ENCODE assay signal across 20 cellular contexts in genomic region chr4:3030551-3031356, GRCh38. TPM values are rescaled to one million over a fixed set of nuclear protein-coding genes. Genes with fewer than 3 reads are reported as not detected.
"Had no signal": no experiment of that assay in that cellular context is flagged by ENCODE, and none has a peak within 500 bp of the region (broad histone marks: within the 10 kb centered on the region; RNA-seq: fewer than 3 reads in every experiment).

No MANE protein-coding gene starts in this region.

- H3K27me3 Mint-ChIP-seq: activated CD8-positive, alpha-beta T cell treated with anti-CD3 and anti-CD28 coated beads for 36 hours; stimulated activated naive CD8-positive, alpha-beta T cell treated with anti-CD3 and anti-CD28 coated beads, Interleukin-15, amount 100 ng/mL, for 72 hours had no signal

- H3K4me1 ChIP-seq: foreskin keratinocyte had no signal

- H3K36me3 Mint-ChIP-seq: activated naive CD8-positive, alpha-beta T cell treated with anti-CD3 and anti-CD28 coated beads, Interleukin-2, amount 10 ng/mL, durations not matched to agents 7 days and 5 days; naive thymus-derived CD8-positive, alpha-beta T cell had no signal

- H3K27ac ChIP-seq: foreskin keratinocyte had no signal

- DNase-seq: activated B cell treated with CpG ODN at 0.5 μM for 24 hours; activated CD4-positive, alpha-beta T cell treated with anti-CD3 and anti-CD28 coated beads for 48 hours; activated CD8-positive, alpha-beta T cell treated with anti-CD3 and anti-CD28 coated beads for 36 hours; activated naive CD8-positive, alpha-beta T cell treated with anti-CD3 and anti-CD28 coated beads, Interleukin-2, amount 10 ng/mL, durations not matched to agents 7 days and 5 days; activated T-cell treated with anti-CD3 and anti-CD28 coated beads, Interleukin-2, amount 50 U/mL, for 48 hours; effector memory CD8-positive, alpha-beta T cell; foreskin keratinocyte; glutamatergic neuron; mammary epithelial cell; occipital lobe; stimulated activated naive CD8-positive, alpha-beta T cell treated with anti-CD3 and anti-CD28 coated beads, Interleukin-15, amount 100 ng/mL, for 72 hours had no signal

- H3K9me3 Mint-ChIP-seq: activated B cell treated with CpG ODN at 0.5 μM for 24 hours; activated CD8-positive, alpha-beta T cell treated with anti-CD3 and anti-CD28 coated beads for 36 hours; activated naive CD8-positive, alpha-beta T cell treated with anti-CD3 and anti-CD28 coated beads, Interleukin-2, amount 10 ng/mL, durations not matched to agents 7 days and 5 days; dendritic cell treated with granulocyte-macrophage colony-stimulating factor and Interleukin-4, amounts not matched to agents 40 ng/mL and 50 ng/mL, for 4 days; effector memory CD8-positive, alpha-beta T cell; naive thymus-derived CD8-positive, alpha-beta T cell; stimulated activated naive CD8-positive, alpha-beta T cell treated with anti-CD3 and anti-CD28 coated beads, Interleukin-15, amount 100 ng/mL, for 72 hours had no signal

- H3K4me3 Mint-ChIP-seq: activated B cell treated with CpG ODN at 0.5 μM for 24 hours; activated CD8-positive, alpha-beta T cell treated with anti-CD3 and anti-CD28 coated beads for 36 hours; activated naive CD8-positive, alpha-beta T cell treated with anti-CD3 and anti-CD28 coated beads, Interleukin-2, amount 10 ng/mL, durations not matched to agents 7 days and 5 days; dendritic cell treated with granulocyte-macrophage colony-stimulating factor and Interleukin-4, amounts not matched to agents 40 ng/mL and 50 ng/mL, for 4 days; effector memory CD8-positive, alpha-beta T cell; naive thymus-derived CD8-positive, alpha-beta T cell; stimulated activated naive CD8-positive, alpha-beta T cell treated with anti-CD3 and anti-CD28 coated beads, Interleukin-15, amount 100 ng/mL, for 72 hours had no signal

- ATAC-seq: activated CD8-positive, alpha-beta T cell treated with anti-CD3 and anti-CD28 coated beads for 36 hours; effector memory CD8-positive, alpha-beta T cell; foreskin keratinocyte; naive thymus-derived CD8-positive, alpha-beta T cell; stimulated activated naive CD8-positive, alpha-beta T cell treated with anti-CD3 and anti-CD28 coated beads, Interleukin-15, amount 100 ng/mL, for 72 hours had no signal

- H3K4me1 Mint-ChIP-seq: activated B cell treated with CpG ODN at 0.5 μM for 24 hours; activated naive CD8-positive, alpha-beta T cell treated with anti-CD3 and anti-CD28 coated beads, Interleukin-2, amount 10 ng/mL, durations not matched to agents 7 days and 5 days; stimulated activated naive CD8-positive, alpha-beta T cell treated with anti-CD3 and anti-CD28 coated beads, Interleukin-15, amount 100 ng/mL, for 72 hours had no signal

- H3K27ac Mint-ChIP-seq: activated B cell treated with CpG ODN at 0.5 μM for 24 hours; activated CD8-positive, alpha-beta T cell treated with anti-CD3 and anti-CD28 coated beads for 36 hours; activated naive CD8-positive, alpha-beta T cell treated with anti-CD3 and anti-CD28 coated beads, Interleukin-2, amount 10 ng/mL, durations not matched to agents 7 days and 5 days; dendritic cell treated with granulocyte-macrophage colony-stimulating factor and Interleukin-4, amounts not matched to agents 40 ng/mL and 50 ng/mL, for 4 days; effector memory CD8-positive, alpha-beta T cell; progenitor cell of endocrine pancreas had no signal

RNA-seq across cellular contexts. Expression of gene HTT-AS, which starts 43.6 kb away (rescaled TPM):
- total RNA-seq: activated B cell treated with CpG ODN at 0.5 μM for 24 hours; activated CD8-positive, alpha-beta T cell treated with anti-CD3 and anti-CD28 coated beads for 36 hours; activated naive CD8-positive, alpha-beta T cell treated with anti-CD3 and anti-CD28 coated beads, Interleukin-2, amount 10 ng/mL, durations not matched to agents 7 days and 5 days; cerebellum; foreskin keratinocyte; mammary epithelial cell; mononuclear cell; naive thymus-derived CD8-positive, alpha-beta T cell; occipital lobe; progenitor cell of endocrine pancreas; right cardiac atrium; T-helper 2 cell treated with Interferon-gamma antibody and Interleukin-4, amounts not matched to agents 100 ng/mL and 5 ng/mL, for 36 hours; temporal lobe; urinary bladder had no signal
- polyA plus RNA-seq: foreskin keratinocyte; mammary epithelial cell; naive thymus-derived CD8-positive, alpha-beta T cell; right cardiac atrium; urinary bladder had no signal
